In genomic region chr11:16997624-16998023, GRCh38 we compare ENCODE assay signal across 29 cellular contexts. TPM values are rescaled to one million over a fixed set of nuclear protein-coding genes. Genes with fewer than 3 reads are reported as not detected.
DNase-seq lines count a peak whose midpoint lies in the region; ATAC-seq, FAIRE-seq and TF ChIP-seq lines count a peak whose summit lies in the region.
"Had no signal": no experiment of that assay in that cellular context is flagged by ENCODE, and none has a peak within 500 bp of the region (broad histone marks: within the 10 kb centered on the region; RNA-seq: fewer than 3 reads in every experiment).

No MANE protein-coding gene starts in this region.

- peaks cover 3% of the 10 kb centered on the region; the same call in 1 of the 2 replicates for H4K20me1 ChIP-seq in HepG2 (ENCODE audit: insufficient read depth, low read length)

- H3K9ac ChIP-seq in HepG2 (ENCODE audit: insufficient read depth, low read depth, low read length), result no peak overlapping the region
- H3K9ac ChIP-seq: GM23248, KMS-11 had no signal

- H3K27me3 ChIP-seq in heart left ventricle (no peaks in the 10 kb centered on the region), HepG2 (ENCODE audit: control insufficient read depth in 1 of 2, insufficient read depth in 2 of 2, low read length in 2 of 2) (no peaks in the 10 kb centered on the region), pancreas (no peaks in the 10 kb centered on the region)
- H3K27me3 ChIP-seq: MG63, neutrophil had no signal

- DNase-seq in HuH-7 (ENCODE audit: low spot score) (peak; percentile 23), heart left ventricle (peak in 1 of 5 donors; percentile 74), HepG2 (ENCODE audit: low spot score) (peak; percentile 43), pancreas (peak in 1 of 6 donors; percentile 47), GDM1 (lab: John Stamatoyannopoulos, UW) (no peak)
- no peak for DNase-seq in natural killer cell treated with Interleukin-12 subunit alpha and Interleukin-12 subunit beta and Interleukin-15 and Interleukin-18, amount 100 ng/mL, for 72 hours (ENCODE audit: low spot score)
- no peak for DNase-seq in activated effector memory CD4-positive, alpha-beta T cell treated with Interleukin-2 at 50 U/mL for 16 hours
- DNase-seq: activated CD4-positive, alpha-beta T cell treated with anti-CD3 and anti-CD28 coated beads for 48 hours; amygdala; Calu3; effector memory CD4-positive, alpha-beta T cell; GM23248; HFFc6; islet precursor cell; MG63; NCI-H1105; NCI-H187 treated with DMSO at 0.1 percent for 48 hours; NCI-H2171 treated with DMSO at 0.1 percent for 48 hours; NCI-H510A treated with DMSO at 0.1 percent for 48 hours; RPMI8226; stimulated activated CD4-positive, alpha-beta T cell treated with anti-CD3 and anti-CD28 coated beads, Interleukin-15, amount 100 ng/mL, for 24 hours; stimulated activated CD4-positive, alpha-beta T cell treated with anti-CD3 and anti-CD28 coated beads, Interleukin-4, amount 100 ng/mL, for 4 hours; substantia nigra; WERI-Rb-1 had no signal

- peak; percentile 67 to 75 (median 72) for ATAC-seq in heart left ventricle
- ATAC-seq in HepG2, result peak; percentile 78
- ATAC-seq in pancreas, result peak; percentile 26 to 64 (median 56)
- ATAC-seq in natural killer cell treated with Interleukin-12 subunit alpha and Interleukin-12 subunit beta and Interleukin-15 and Interleukin-18, amount 100 ng/mL, for 72 hours, result no peak
- no peak for ATAC-seq in HG03442 (IDR thresholded peaks at IDR 0.05; ENCODE audit: unreplicated experiment)
- ATAC-seq: activated naive CD4-positive, alpha-beta T cell treated with anti-CD3 and anti-CD28 coated beads, Interleukin-2, amount 50 U/mL, for 72 hours had no signal

- POLR2A ChIA-PET in HepG2 (lab: Yijun Ruan, JAX), result interaction anchor here (1.4 to 1.8 kb wide), 3 partner anchors 13 to 18 kb away, joined by 3 to 9 read pairs (median 8); no protein-coding TSS in a partner anchor

- TF ChIP-seq POLR2A in heart left ventricle (IDR thresholded peaks at IDR 0.05) (no peak), HepG2 (IDR thresholded peaks at IDR 0.05; ENCODE audit: insufficient read depth in 1 of 2, low read depth in 2 of 2, low read length in 2 of 2) (no peak)

- TF ChIP-seq CTCF in heart left ventricle (IDR thresholded peaks at IDR 0.05) (no peak), HepG2 (CRISPR knock-in tag; IDR thresholded peaks at IDR 0.05) (no peak), pancreas (IDR thresholded peaks at IDR 0.05) (no peak)

- peaks cover 0 to 5% of the 10 kb centered on the region in 2 donors for H3K27me3 Mint-ChIP-seq in natural killer cell treated with Interleukin-12 subunit alpha and Interleukin-12 subunit beta and Interleukin-15 and Interleukin-18, amount 100 ng/mL, for 72 hours

- H3K27ac Mint-ChIP-seq in natural killer cell treated with Interleukin-12 subunit alpha and Interleukin-12 subunit beta and Interleukin-15 and Interleukin-18, amount 100 ng/mL, for 72 hours, result no peak overlapping the region
- H3K27ac Mint-ChIP-seq: activated naive CD4-positive, alpha-beta T cell treated with anti-CD3 and anti-CD28 coated beads, Interleukin-2, amount 50 U/mL, for 72 hours; HFFc6 had no signal

- H3K36me3 ChIP-seq in heart left ventricle, result no peaks in the 10 kb centered on the region
- H3K36me3 ChIP-seq in HepG2 (replicated peaks in 1 of 2; ENCODE audit: control insufficient read depth in 1 of 2, insufficient read depth in 2 of 2, low read length in 2 of 2), result peaks cover 4 to 5% of the 10 kb centered on the region in 2 experiments; a peak in 1 of 5 replicates
- H3K36me3 ChIP-seq in pancreas, result no peaks in the 10 kb centered on the region
- H3K36me3 ChIP-seq: MG63, neutrophil had no signal

- H3K4me1 ChIP-seq in heart left ventricle, result peaks cover 0 to 27% (median 14%) of the 10 kb centered on the region in 12 donors
- H3K4me1 ChIP-seq in HepG2 (ENCODE audit: insufficient read depth, low read length), result peaks cover 47% of the 10 kb centered on the region
- peaks cover 44 to 53% (median 51%) of the 10 kb centered on the region in 3 donors for H3K4me1 ChIP-seq in pancreas

- H3K4me3 Mint-ChIP-seq in natural killer cell treated with Interleukin-12 subunit alpha and Interleukin-12 subunit beta and Interleukin-15 and Interleukin-18, amount 100 ng/mL, for 72 hours, result no peak overlapping the region
- H3K4me3 Mint-ChIP-seq: HFFc6 had no signal

- H3K4me3 ChIP-seq in heart left ventricle (no peak overlapping the region), HepG2 (replicated peaks in 1 of 3; ENCODE audit: insufficient read depth in 1 of 3, low read depth in 2 of 3, low read length in 3 of 3) (peak overlapping the region in 1 of 3 experiments; percentile 11; a peak in 1 of 6 replicates), pancreas (no peak overlapping the region)
- H3K4me3 ChIP-seq: GM23248, lung, MG63 had no signal

- H3K4me1 Mint-ChIP-seq in natural killer cell treated with Interleukin-12 subunit alpha and Interleukin-12 subunit beta and Interleukin-15 and Interleukin-18, amount 100 ng/mL, for 72 hours (ENCODE audit: low read depth in 2 of 2), result no peaks in the 10 kb centered on the region

- no peak overlapping the region for H2AFZ ChIP-seq in HepG2 (ENCODE audit: low read length)
- H2AFZ ChIP-seq: GM23248 had no signal

- TF ChIP-seq EP300 in HepG2 (IDR thresholded peaks at IDR 0.05; ENCODE audit: low read depth in 2 of 2, low read length in 2 of 2) (no peak), HepG2 (CRISPR knock-in tag; IDR thresholded peaks at IDR 0.05; ENCODE audit: borderline replicate concordance) (no peak)

- peak overlapping the region; percentile 62 for H3K4me2 ChIP-seq in HepG2 (ENCODE audit: low read depth, low read length)
- H3K4me2 ChIP-seq: KMS-11 had no signal

- no peaks in the 10 kb centered on the region for H3K36me3 Mint-ChIP-seq in natural killer cell treated with Interleukin-12 subunit alpha and Interleukin-12 subunit beta and Interleukin-15 and Interleukin-18, amount 100 ng/mL, for 72 hours
- H3K36me3 Mint-ChIP-seq: activated naive CD4-positive, alpha-beta T cell treated with anti-CD3 and anti-CD28 coated beads, Interleukin-2, amount 50 U/mL, for 72 hours had no signal

- H3K79me2 ChIP-seq in HepG2 (ENCODE audit: insufficient read depth, low read length), result peaks cover 49% of the 10 kb centered on the region

- BruUV-seq in HepG2 (replicated peaks; lab: Mats Ljungman, UMichigan), result no TSS peak

- no peak for TF ChIP-seq RAD21 in HepG2 (CRISPR knock-in tag; IDR thresholded peaks at IDR 0.05)

- WGBS in heart left ventricle, 4 donors, result 47 to 70% (median 59%) methylated on average over 6 to 7 of the region's 7 CpGs
- 77% methylated on average over 2 of the region's 7 CpGs for WGBS in HepG2 (ENCODE audit: low lambda C conversion rate)
- WGBS in pancreas, 2 donors, result 34 to 36% methylated on average over 7 of the region's 7 CpGs

- CTCF ChIA-PET in HepG2 (lab: Yijun Ruan, JAX; ENCODE audit: low intra/inter-chr PET ratio, low total read pairs), result no interaction called here

- in situ Hi-C loops in HepG2 (cut with HindIII; ENCODE audit: extremely low pct_ligation_motif_present, low pct_unique_long_range_greater_than_20kb), result no loop called here

- no peak overlapping the region for H3K27ac ChIP-seq in heart left ventricle
- peak overlapping the region; percentile 24 for H3K27ac ChIP-seq in HepG2 (ENCODE audit: extremely low read length, insufficient read depth, low read length)
- peak overlapping the region in 1 of 4 donors; percentile 35 for H3K27ac ChIP-seq in pancreas
- H3K27ac ChIP-seq: GM23248, KMS-11, neutrophil, WERI-Rb-1 had no signal

- intact Hi-C loops in heart left ventricle (cut with DNase I) (no loop called here), HepG2 (cut with micrococcal nuclease; ENCODE audit: unreplicated experiment) (no loop called here), pancreas (cut with DNase I) (no loop called here)

- H3K9me3 Mint-ChIP-seq in natural killer cell treated with Interleukin-12 subunit alpha and Interleukin-12 subunit beta and Interleukin-15 and Interleukin-18, amount 100 ng/mL, for 72 hours, result no peaks in the 10 kb centered on the region
- H3K9me3 Mint-ChIP-seq: activated naive CD4-positive, alpha-beta T cell treated with anti-CD3 and anti-CD28 coated beads, Interleukin-2, amount 50 U/mL, for 72 hours; HFFc6 had no signal

- FAIRE-seq in HepG2 (lab: Jason Lieb, UNC) (no peak), pancreas (lab: Jason Lieb, UNC) (no peak)

- no peaks in the 10 kb centered on the region for H3K9me3 ChIP-seq in heart left ventricle
- no peaks in the 10 kb centered on the region for H3K9me3 ChIP-seq in HepG2 (ENCODE audit: low read length)
- H3K9me3 ChIP-seq in pancreas, result no peaks in the 10 kb centered on the region
- H3K9me3 ChIP-seq: MG63, neutrophil had no signal

TF ChIP-seq in HepG2, 621 proteins besides CTCF, POLR2A, EP300 and RAD21 (continues in another document):
- TF ChIP-seq SALL1 (CRISPR knock-in tag; IDR thresholded peaks at IDR 0.05) (peak; percentile 35; the same call in 1 of the 2 replicates), ZNF317 (CRISPR knock-in tag; IDR thresholded peaks at IDR 0.05) (no peak)

RNA-seq across cellular contexts. Expression of gene PLEKHA7, which starts 16.6 kb away (rescaled TPM):
- total RNA-seq in heart left ventricle (10 to 100 TPM; 15.6 to 57.5 (median 23.8) TPM), HepG2 (2016; rRNA removed; fragmentation: Illumina TruSeq; extraction: Trizol) (13.1 and 17.5 TPM in 2 replicates), pancreas (10 to 100 TPM; 14.9 to 29.9 (median 20.0) TPM)
- polyA plus RNA-seq in heart left ventricle (10 to 100 TPM; 13.1 to 23.5 TPM), HepG2 (2011; rRNA removed) (17.7 and 18.7 TPM in 2 replicates), pancreas (10 to 100 TPM; 18.7 to 21.3 TPM)
- 6.3 and 10.6 TPM in 2 replicates for total RNA-seq in HepG2 (2016; cell fraction: cytosol; rRNA removed; fragmentation: Illumina TruSeq; extraction: Trizol; ENCODE audit: low read depth)
- 11.5 and 15.9 TPM in 2 replicates for total RNA-seq in HepG2 (2016; cell fraction: insoluble cytoplasmic fraction; rRNA removed; fragmentation: Illumina TruSeq; extraction: Trizol)
- 7.6 and 8.4 TPM in 2 replicates for total RNA-seq in HepG2 (2016; cell fraction: membrane; rRNA removed; fragmentation: Illumina TruSeq; extraction: Trizol)
- 24.7 and 31.2 TPM in 2 replicates for total RNA-seq in HepG2 (2016; cell fraction: nucleus; rRNA removed; fragmentation: Illumina TruSeq; extraction: Trizol)
- 7.6 and 8.0 TPM in 2 replicates for polyA plus RNA-seq in HepG2 (2011; cell fraction: cytosol; rRNA removed)
- polyA plus RNA-seq in HepG2 (2011; cell fraction: nucleus; rRNA removed), result 54.1 and 60.4 TPM in 2 replicates
- polyA plus RNA-seq in HepG2 (2012), result 13.6 and 13.9 TPM in 2 replicates
- polyA plus RNA-seq in HepG2 (2016; cell fraction: cytosol; fragmentation: Illumina TruSeq; extraction: Trizol; ENCODE audit: low read depth), result 1.1 and 1.4 TPM in 2 replicates
- 15.2 and 18.7 TPM in 2 replicates for polyA plus RNA-seq in HepG2 (2016; cell fraction: insoluble cytoplasmic fraction; fragmentation: Illumina TruSeq; extraction: Trizol; ENCODE audit: low read depth)
- 3.2 and 3.9 TPM in 2 replicates for polyA plus RNA-seq in HepG2 (2016; cell fraction: membrane; fragmentation: Illumina TruSeq; extraction: Trizol; ENCODE audit: low read depth)
- polyA plus RNA-seq in HepG2 (2016; cell fraction: nucleus; fragmentation: Illumina TruSeq; extraction: Trizol; ENCODE audit: insufficient read depth, low read depth), result 54.7 and 64.0 TPM in 2 replicates
- polyA minus RNA-seq in HepG2 (2011; rRNA and poly(A)+ RNA removed; ENCODE audit: low replicate concordance), result 7.3 and 14.7 TPM in 2 replicates
- 3.6 and 7.4 TPM in 2 replicates for polyA minus RNA-seq in HepG2 (2011; cell fraction: cytosol; rRNA and poly(A)+ RNA removed)
- 35.8 and 42.5 TPM in 2 replicates for polyA minus RNA-seq in HepG2 (2011; cell fraction: nucleus; rRNA and poly(A)+ RNA removed)
- under 1 TPM; 0.10 to 0.84 TPM for total RNA-seq in natural killer cell treated with Interleukin-12 subunit alpha and Interleukin-12 subunit beta and Interleukin-15 and Interleukin-18, amount 100 ng/mL, for 72 hours
- polyA plus RNA-seq: GM23248 had no signal

Comparison
In these comparisons a context has a peak if more than half of its experiments do, and no peak if none do; other contexts are left out.
1. DNase-seq: peak in HuH-7 (single experiment) and HepG2 (single experiment); none in GDM1 (single experiment), natural killer cell treated with Interleukin-12 subunit alpha and Interleukin-12 subunit beta and Interleukin-15 and Interleukin-18, amount 100 ng/mL, for 72 hours (single experiment) and activated effector memory CD4-positive, alpha-beta T cell treated with Interleukin-2 at 50 U/mL for 16 hours (single experiment).
2. ATAC-seq: peak in heart left ventricle (4 of 4), HepG2 (single experiment) and pancreas (4 of 4); none in natural killer cell treated with Interleukin-12 subunit alpha and Interleukin-12 subunit beta and Interleukin-15 and Interleukin-18, amount 100 ng/mL, for 72 hours (0 of 2) and HG03442 (single experiment).